ENCODE assay signal across 9 cellular contexts in genomic region chr2:24075259-24075658, GRCh38. TPM values are rescaled to one million over a fixed set of nuclear protein-coding genes. Genes with fewer than 3 reads are reported as not detected.
DNase-seq lines count a peak whose midpoint lies in the region; ATAC-seq, FAIRE-seq and TF ChIP-seq lines count a peak whose summit lies in the region.
"Had no signal": no experiment of that assay in that cellular context is flagged by ENCODE, and none has a peak within 500 bp of the region (broad histone marks: within the 10 kb centered on the region; RNA-seq: fewer than 3 reads in every experiment).

No MANE protein-coding gene starts in this region.

- TF ChIP-seq POLR2A in A549 (IDR thresholded peaks at IDR 0.05; ENCODE audit: low read length) (no peak), IMR-90 (IDR thresholded peaks at IDR 0.05; ENCODE audit: low read depth, low read length) (no peak), erythroblast (IDR thresholded peaks at IDR 0.05; ENCODE audit: low read length) (no peak)

- no peak overlapping the region for H4K91ac ChIP-seq in IMR-90 (ENCODE audit: insufficient read depth, low read depth, low read length)

- TF ChIP-seq CTCF in A549 (IDR thresholded peaks at IDR 0.05) (no peak), IMR-90 (conservative IDR thresholded peaks at IDR 0.05; ENCODE audit: low read depth, low read length) (no peak), bronchial epithelial cell (IDR thresholded peaks at IDR 0.05; ENCODE audit: insufficient read depth, low read length, severe bottlenecking) (no peak)

- H3K18ac ChIP-seq in IMR-90 (ENCODE audit: low read depth, low read length) = no peak overlapping the region

- no peak overlapping the region for H2AFZ ChIP-seq in IMR-90 (replicated peaks; ENCODE audit: low read length, poor library complexity)

- peaks cover 19 to 40% of the 10 kb centered on the region in 2 experiments; a peak in 3 of 4 replicates for H3K79me1 ChIP-seq in IMR-90 (ENCODE audit: low read depth in 1 of 2, low read length in 2 of 2)

- WGBS in A549 (ENCODE audit: missing lambda C conversion rate) = 43% methylated on average over 5 of the region's 5 CpGs
- WGBS in IMR-90 (ENCODE audit: extremely low coverage in 2 of 2, insufficient read length in 1 of 2), 2 experiments = 100% methylated on average over 1 of the region's 5 CpGs; no CpG with 5 or more reads in 1 of the 2 experiments

- dilution Hi-C loops in IMR-90 (cut with HindIII; ENCODE audit: low sequenced_read_pairs, unreplicated experiment) = no loop called here

- H3K9me3 ChIP-seq in A549 = no peaks in the 10 kb centered on the region
- no peaks in the 10 kb centered on the region for H3K9me3 ChIP-seq in IMR-90 (ENCODE audit: control insufficient read depth, insufficient read depth, low read length)
- H3K9me3 ChIP-seq in mucosa of rectum (ENCODE audit: control insufficient read depth in 2 of 2, low read length in 2 of 2) = no peaks in the 10 kb centered on the region

- no peak overlapping the region for H4K5ac ChIP-seq in IMR-90 (ENCODE audit: low read depth, low read length)

- TF ChIP-seq EP300 in A549 (IDR thresholded peaks at IDR 0.05) = no peak

- H3K4me3 ChIP-seq in A549 (peak overlapping the region; percentile 82), IMR-90 (ENCODE audit: insufficient read depth, low read depth, low read length) (peak overlapping the region; percentile 73), bronchial epithelial cell (ENCODE audit: low read depth, low read length) (peak overlapping the region; percentile 64), mucosa of rectum (ENCODE audit: low read length in 2 of 2) (peak overlapping the region; percentile 87 to 98)

- H3K4me2 ChIP-seq in A549 = peak overlapping the region; percentile 68
- H3K4me2 ChIP-seq in IMR-90 (ENCODE audit: low read depth, low read length) = peak overlapping the region; percentile 71

- TF ChIP-seq RAD21 in A549 (conservative IDR thresholded peaks at IDR 0.05 in 1 of 2, IDR thresholded peaks at IDR 0.05 in 1 of 2) (no peak), IMR-90 (IDR thresholded peaks at IDR 0.05; ENCODE audit: low read length) (no peak)

- no peak overlapping the region for H3K23ac ChIP-seq in IMR-90 (ENCODE audit: low read depth, low read length)

- DNase-seq in A549 (ENCODE audit: low read depth in 1 of 2, low spot score in 1 of 2) = no peak
- no peak for DNase-seq in IMR-90
- DNase-seq in bronchial epithelial cell (ENCODE audit: low read depth) = peak; percentile 26
- no peak for DNase-seq in cerebellar nuclear complex (lab: John Stamatoyannopoulos, UW)
- DNase-seq in mesenteric fat pad (ENCODE audit: low spot score) = no peak
- no peak for DNase-seq in nucleus accumbens (lab: John Stamatoyannopoulos, UW)
- DNase-seq in erythroblast (lab: John Stamatoyannopoulos, UW) = no peak
- DNase-seq: activated effector memory CD4-positive, alpha-beta T cell treated with Interleukin-2 at 50 U/mL for 16 hours had no signal

- H2BK120ac ChIP-seq in IMR-90 (ENCODE audit: low read depth, low read length) = no peak overlapping the region

- no peak overlapping the region for H3K14ac ChIP-seq in IMR-90 (replicated peaks; ENCODE audit: low read depth, low read length)

- no peaks in the 10 kb centered on the region; the same call in 1 of the 2 replicates for H4K20me1 ChIP-seq in IMR-90 (ENCODE audit: insufficient read depth, low read length)

- intact Hi-C loops in IMR-90 (cut with micrococcal nuclease) = no loop called here

- H4K8ac ChIP-seq in IMR-90 (ENCODE audit: low read depth in 2 of 2, low read length in 2 of 2) = peak overlapping the region in 1 of 2 experiments; percentile 9; a peak in 1 of 4 replicates

- no peak overlapping the region for H2BK5ac ChIP-seq in IMR-90 (ENCODE audit: low read depth, low read length, poor library complexity, severe bottlenecking)

- H3K4me1 ChIP-seq in A549 (peaks cover 19% of the 10 kb centered on the region), IMR-90 (ENCODE audit: control insufficient read depth, insufficient read depth, low read length) (peaks cover 3% of the 10 kb centered on the region; the same call in 1 of the 2 replicates), mucosa of rectum (ENCODE audit: control insufficient read depth in 2 of 2, insufficient read depth in 2 of 2, low read length in 2 of 2) (peaks cover 14 to 21% of the 10 kb centered on the region in 2 donors)

- H2AK9ac ChIP-seq in IMR-90 (replicated peaks; ENCODE audit: low read depth, low read length, poor library complexity) = no peak overlapping the region

- peak overlapping the region; percentile 84 to 85 for H3K27ac ChIP-seq in A549
- H3K27ac ChIP-seq in IMR-90 (ENCODE audit: insufficient read depth, low read length) = no peak overlapping the region
- peak overlapping the region in 1 of 2 donors; percentile 93 for H3K27ac ChIP-seq in mucosa of rectum (ENCODE audit: low read depth in 2 of 2, low read length in 2 of 2)

- H3K56ac ChIP-seq in IMR-90 (ENCODE audit: extremely low read depth, insufficient read depth, low read length) = no peak overlapping the region

- H3K9ac ChIP-seq in IMR-90 (ENCODE audit: low read depth, low read length) (peak overlapping the region; percentile 82; the same call in 1 of the 2 replicates), mucosa of rectum (ENCODE audit: low read depth in 1 of 2, low read length in 2 of 2) (peak overlapping the region; percentile 92 to 98)

- H3K36me3 ChIP-seq in IMR-90 (ENCODE audit: control insufficient read depth, insufficient read depth, low read length) (peaks cover 12% of the 10 kb centered on the region), bronchial epithelial cell (ENCODE audit: control insufficient read depth, insufficient read depth, low read length) (peaks cover 7% of the 10 kb centered on the region), mucosa of rectum (ENCODE audit: control insufficient read depth in 2 of 2, insufficient read depth in 2 of 2, low read length in 2 of 2) (peaks cover 20 to 29% of the 10 kb centered on the region in 2 donors)

- no peak for FAIRE-seq in A549 (lab: Jason Lieb, UNC)
- FAIRE-seq in bronchial epithelial cell (lab: Jason Lieb, UNC) = no peak

- H3K9me1 ChIP-seq in IMR-90 (ENCODE audit: insufficient read depth, low read length) = no peaks in the 10 kb centered on the region

- H3K27me3 ChIP-seq in IMR-90 (ENCODE audit: control insufficient read depth, insufficient read depth, low read length) (no peaks in the 10 kb centered on the region), bronchial epithelial cell (ENCODE audit: control insufficient read depth, insufficient read depth, low read length) (no peaks in the 10 kb centered on the region), mucosa of rectum (ENCODE audit: control insufficient read depth in 2 of 2, insufficient read depth in 2 of 2, low read length in 2 of 2) (no peaks in the 10 kb centered on the region)

- in situ Hi-C loops in IMR-90 (cut with MboI; ENCODE audit: low sequenced_read_pairs) = loop anchor here (10.0 kb wide), 1 partner anchor 250 kb away; no protein-coding TSS in a partner anchor

- no peak for ATAC-seq in A549
- ATAC-seq in IMR-90 (ENCODE audit: low read depth) = no peak

- H2BK15ac ChIP-seq in IMR-90 (ENCODE audit: low read depth, low read length) = no peak overlapping the region

- CTCF ChIA-PET in A549 (lab: Yijun Ruan, JAX) (interaction anchor here (2.6 to 2.9 kb wide), 2 partner anchors 9 to 149 kb away, joined by 11 to 13 read pairs; partner anchors contain the start of genes ATAD2B and TP53I3), IMR-90 (lab: Yijun Ruan, JAX) (no interaction called here)

- H2AK5ac ChIP-seq in IMR-90 (ENCODE audit: low read depth, low read length) = no peak overlapping the region

- POLR2A ChIA-PET in A549 (lab: Yijun Ruan, JAX) = interaction anchor here (2.0 to 2.8 kb wide), 3 partner anchors 9 to 149 kb away, joined by 15 to 72 read pairs (median 28); partner anchors contain the start of genes ATAD2B and TP53I3
- POLR2A ChIA-PET in IMR-90 (lab: Charles Lee; ENCODE audit: unreplicated experiment) = interaction anchor here (0.7 kb wide), 1 partner anchor 9 kb away, joined by 10 read pairs; no protein-coding TSS in a partner anchor

- BruUV-seq in IMR-90 (replicated peaks; lab: Mats Ljungman, UMichigan) = no TSS peak

- H3K4ac ChIP-seq in IMR-90 (ENCODE audit: low read depth, low read length) = no peak overlapping the region

- H2BK20ac ChIP-seq in IMR-90 (ENCODE audit: low read depth, low read length) = no peak overlapping the region

RNA-seq across cellular contexts. Expression of gene SF3B6, which starts 0.9 kb away (rescaled TPM):
- polyA plus RNA-seq in A549 (2011; rRNA removed) (296 and 315 TPM in 2 replicates), A549 (2017; fragmentation: RNase III; extraction: RNeasy Plus Mini Kit Qiagen cat#74134 plus additional on column Dnase treatment) (244 to 276 TPM (median 260 TPM) in 3 replicates), IMR-90 (2012; rRNA removed) (166 and 191 TPM in 2 replicates)
- polyA plus RNA-seq in A549 (2012; cell fraction: cytosol; rRNA removed) = 133 and 171 TPM in 2 replicates
- 45.9 and 85.7 TPM in 2 replicates for polyA plus RNA-seq in A549 (2012; cell fraction: nucleus; rRNA removed)
- 19.5 and 28.0 TPM in 2 replicates for polyA minus RNA-seq in A549 (2011; rRNA and poly(A)+ RNA removed)
- total RNA-seq in IMR-90 (2012; rRNA removed) (143 and 224 TPM in 2 replicates), bronchial epithelial cell (202 and 223 TPM in 2 replicates), mesenteric fat pad (59.3 TPM)
- polyA plus RNA-seq in IMR-90 (2012; cell fraction: cytosol; rRNA removed) = 58.0 and 130 TPM in 2 replicates
- polyA plus RNA-seq in IMR-90 (2012; cell fraction: nucleus; rRNA removed; ENCODE audit: low replicate concordance) = 14.1 and 76.2 TPM in 2 replicates

RNA-seq across cellular contexts. Expression of gene TP53I3, which starts 9.4 kb away (rescaled TPM):
- polyA plus RNA-seq in A549 (2011; rRNA removed) = 93.7 and 99.1 TPM in 2 replicates
- 150 and 186 TPM in 2 replicates for polyA plus RNA-seq in A549 (2012; cell fraction: cytosol; rRNA removed)
- polyA plus RNA-seq in A549 (2012; cell fraction: nucleus; rRNA removed) = 347 and 392 TPM in 2 replicates
- 173 to 183 TPM (median 173 TPM) in 3 replicates for polyA plus RNA-seq in A549 (2017; fragmentation: RNase III; extraction: RNeasy Plus Mini Kit Qiagen cat#74134 plus additional on column Dnase treatment)
- 64.4 and 101 TPM in 2 replicates for polyA minus RNA-seq in A549 (2011; rRNA and poly(A)+ RNA removed)
- total RNA-seq in IMR-90 (2012; rRNA removed) = 25.5 and 26.9 TPM in 2 replicates
- 41.8 and 42.2 TPM in 2 replicates for polyA plus RNA-seq in IMR-90 (2012; rRNA removed)
- polyA plus RNA-seq in IMR-90 (2012; cell fraction: cytosol; rRNA removed) = 19.4 and 32.9 TPM in 2 replicates
- 88.1 and 140 TPM in 2 replicates for polyA plus RNA-seq in IMR-90 (2012; cell fraction: nucleus; rRNA removed; ENCODE audit: low replicate concordance)
- total RNA-seq in bronchial epithelial cell = 34.5 and 65.0 TPM in 2 replicates
- 12.0 TPM for total RNA-seq in mesenteric fat pad

RNA-seq across cellular contexts. Expression of gene FKBP1B, which starts 25.7 kb away (rescaled TPM):
- polyA plus RNA-seq in A549 (2011; rRNA removed) = 16.1 and 23.4 TPM in 2 replicates
- polyA plus RNA-seq in A549 (2012; cell fraction: cytosol; rRNA removed) = 23.5 and 24.2 TPM in 2 replicates
- 10.0 and 12.5 TPM in 2 replicates for polyA plus RNA-seq in A549 (2012; cell fraction: nucleus; rRNA removed)
- 8.5 to 9.1 TPM (median 8.9 TPM) in 3 replicates for polyA plus RNA-seq in A549 (2017; fragmentation: RNase III; extraction: RNeasy Plus Mini Kit Qiagen cat#74134 plus additional on column Dnase treatment)
- 7.6 and 8.4 TPM in 2 replicates for polyA minus RNA-seq in A549 (2011; rRNA and poly(A)+ RNA removed)
- total RNA-seq in IMR-90 (2012; rRNA removed) = 8.9 and 10.2 TPM in 2 replicates
- 15.1 and 16.9 TPM in 2 replicates for polyA plus RNA-seq in IMR-90 (2012; rRNA removed)
- 16.8 and 17.5 TPM in 2 replicates for polyA plus RNA-seq in IMR-90 (2012; cell fraction: cytosol; rRNA removed)
- polyA plus RNA-seq in IMR-90 (2012; cell fraction: nucleus; rRNA removed; ENCODE audit: low replicate concordance) = 6.8 and 10.6 TPM in 2 replicates
- total RNA-seq in bronchial epithelial cell = 16.5 and 30.0 TPM in 2 replicates
- 5.0 TPM for total RNA-seq in mesenteric fat pad

RNA-seq across cellular contexts. Expression of gene WDCP, which starts 28.1 kb away (rescaled TPM):
- polyA plus RNA-seq in A549 (2011; rRNA removed) = 20.8 and 30.1 TPM in 2 replicates
- polyA plus RNA-seq in A549 (2012; cell fraction: cytosol; rRNA removed) = 6.7 and 8.4 TPM in 2 replicates
- 6.6 and 9.5 TPM in 2 replicates for polyA plus RNA-seq in A549 (2012; cell fraction: nucleus; rRNA removed)
- polyA plus RNA-seq in A549 (2017; fragmentation: RNase III; extraction: RNeasy Plus Mini Kit Qiagen cat#74134 plus additional on column Dnase treatment) = 12.1 to 12.9 TPM (median 12.7 TPM) in 3 replicates
- polyA minus RNA-seq in A549 (2011; rRNA and poly(A)+ RNA removed) = 39.7 and 56.6 TPM in 2 replicates
- total RNA-seq in IMR-90 (2012; rRNA removed) = 18.6 and 21.7 TPM in 2 replicates
- polyA plus RNA-seq in IMR-90 (2012; rRNA removed) = 5.4 and 6.8 TPM in 2 replicates
- 1.9 and 2.9 TPM in 2 replicates for polyA plus RNA-seq in IMR-90 (2012; cell fraction: cytosol; rRNA removed)
- polyA plus RNA-seq in IMR-90 (2012; cell fraction: nucleus; rRNA removed; ENCODE audit: low replicate concordance) = 2.7 and 9.0 TPM in 2 replicates
- 4.1 and 7.1 TPM in 2 replicates for total RNA-seq in bronchial epithelial cell
- total RNA-seq in mesenteric fat pad = 7.2 TPM

RNA-seq across cellular contexts. Expression of gene PFN4, which starts 47.9 kb away (rescaled TPM):
- polyA plus RNA-seq in A549 (2011; rRNA removed) (2.0 and 2.3 TPM in 2 replicates), A549 (2017; fragmentation: RNase III; extraction: RNeasy Plus Mini Kit Qiagen cat#74134 plus additional on column Dnase treatment) (1.2 to 1.6 TPM (median 1.6 TPM) in 3 replicates), IMR-90 (2012; rRNA removed) (0.27 and 0.48 TPM in 2 replicates)
- polyA plus RNA-seq in A549 (2012; cell fraction: cytosol; rRNA removed) = 0.75 and 0.80 TPM in 2 replicates
- polyA plus RNA-seq in A549 (2012; cell fraction: nucleus; rRNA removed) = 0.44 and 0.56 TPM in 2 replicates
- polyA minus RNA-seq in A549 (2011; rRNA and poly(A)+ RNA removed) = 0.37 TPM in 1 of 2 replicates, not detected in the other
- total RNA-seq in IMR-90 (2012; rRNA removed) (0.28 and 0.36 TPM in 2 replicates), bronchial epithelial cell (under 0.01 and 0.38 TPM in 2 replicates), mesenteric fat pad (not detected)
- polyA plus RNA-seq in IMR-90 (2012; cell fraction: cytosol; rRNA removed) = 0.17 and 0.41 TPM in 2 replicates
- polyA plus RNA-seq in IMR-90 (2012; cell fraction: nucleus; rRNA removed; ENCODE audit: low replicate concordance) = 0.23 and 0.75 TPM in 2 replicates
